8 cellular contexts compared by ENCODE assay signal in the genomic region with DNA sequence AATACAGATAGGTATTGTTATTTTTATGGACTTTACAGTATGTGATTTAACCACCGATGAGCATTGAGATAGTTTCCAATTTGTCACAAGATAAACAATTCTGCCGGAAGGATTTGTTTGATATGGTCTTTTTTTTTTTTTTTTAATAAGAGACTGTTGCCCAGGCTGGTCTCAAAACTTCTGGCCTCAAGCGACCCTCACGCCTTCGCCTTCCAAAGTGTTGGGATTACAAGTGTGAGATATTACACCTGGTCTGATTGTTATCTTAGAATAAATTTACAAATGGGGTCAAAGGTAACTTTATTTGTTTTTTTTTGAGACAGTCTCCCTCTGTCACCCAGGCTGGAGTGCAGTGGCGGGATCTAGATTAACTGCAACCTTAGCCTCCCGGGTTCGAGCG. TPM values are rescaled to one million over a fixed set of nuclear protein-coding genes. Genes with fewer than 3 reads are reported as not detected.
DNase-seq lines count a peak whose midpoint lies in the region; ATAC-seq and TF ChIP-seq lines count a peak whose summit lies in the region.

No MANE protein-coding gene starts in this region.

- intact Hi-C loops in Caco-2 (cut with micrococcal nuclease; ENCODE audit: unreplicated experiment) (loop anchor here (5.0 kb wide), 1 partner anchor 82 kb away; no protein-coding TSS in a partner anchor), Panc1 (cut with micrococcal nuclease; ENCODE audit: unreplicated experiment) (no loop called here), esophagus squamous epithelium (cut with DNase I) (no loop called here)

- no peak overlapping the region for H3K27ac Mint-ChIP-seq in Caco-2 (ENCODE audit: unreplicated experiment)

- CTCF ChIA-PET in Caco-2 (lab: Charles Lee), result no interaction called here
- CTCF ChIA-PET in Panc1 (lab: Charles Lee), result no interaction called here

- TF ChIP-seq CTCF in Caco-2 (IDR thresholded peaks at IDR 0.05; ENCODE audit: insufficient read depth in 1 of 2, low read depth in 1 of 2, low read length in 1 of 2, severe bottlenecking in 1 of 2, unreplicated experiment in 1 of 2), result no peak
- no peak for TF ChIP-seq CTCF in Panc1 (IDR thresholded peaks at IDR 0.05)
- TF ChIP-seq CTCF in esophagus squamous epithelium (IDR thresholded peaks at IDR 0.05), result no peak
- no peak for TF ChIP-seq CTCF in parathyroid adenoma (IDR thresholded peaks at IDR 0.05)

- POLR2A ChIA-PET in Caco-2 (lab: Charles Lee) (no interaction called here), Panc1 (lab: Charles Lee) (interaction anchor here (0.5 kb wide), 1 partner anchor 50 kb away, joined by 6 read pairs; no protein-coding TSS in a partner anchor)

- BruUV-seq in Caco-2 (replicated peaks; lab: Mats Ljungman, UMichigan) (TSS peak; percentile 62), Panc1 (replicated peaks; lab: Mats Ljungman, UMichigan) (no TSS peak)

- H3K4me3 Mint-ChIP-seq in Caco-2 (ENCODE audit: unreplicated experiment), result peak overlapping the region; percentile 83

- 39% methylated on average over 9 of the region's 9 CpGs for WGBS in esophagus squamous epithelium, 2 donors

- H3K4me1 ChIP-seq in Caco-2 (peaks cover 34% of the 10 kb centered on the region), Panc1 (ENCODE audit: control insufficient read depth, insufficient read depth, low read length) (peaks cover 12% of the 10 kb centered on the region; the same call in 1 of the 2 replicates), esophagus squamous epithelium (peaks cover 0 to 36% (median 6%) of the 10 kb centered on the region in 3 donors), parathyroid adenoma (peaks cover 4% of the 10 kb centered on the region)

- H3K9me3 Mint-ChIP-seq in Caco-2 (ENCODE audit: unreplicated experiment), result no peaks in the 10 kb centered on the region

- no peaks in the 10 kb centered on the region for H3K36me3 ChIP-seq in Caco-2 (ENCODE audit: control insufficient read depth, insufficient read depth, low read length)
- no peaks in the 10 kb centered on the region for H3K36me3 ChIP-seq in Panc1 (ENCODE audit: control insufficient read depth, insufficient read depth, low read length)
- H3K36me3 ChIP-seq in esophagus squamous epithelium, result peaks cover 0 to 5% (median 0%) of the 10 kb centered on the region in 3 donors
- no peaks in the 10 kb centered on the region for H3K36me3 ChIP-seq in parathyroid adenoma (ENCODE audit: control insufficient read depth, insufficient read depth, low read length)

- H3K27ac ChIP-seq in Panc1 (ENCODE audit: low read length) (peak overlapping the region; percentile 74), esophagus squamous epithelium (peak overlapping the region in 3 of 4 donors; percentile 71 to 97 (median 95)), parathyroid adenoma (peak overlapping the region; percentile 88)

- no peak for DNase-seq in Caco-2
- DNase-seq in Panc1 (ENCODE audit: low read depth, low spot score), result no peak
- DNase-seq in esophagus squamous epithelium (lab: John Stamatoyannopoulos, UW), result no peak
- no peak for DNase-seq in NK-92 treated with Interleukin-12 subunit alpha and Interleukin-12 subunit beta, amount 100 ng/mL, for 24 hours (lab: John Stamatoyannopoulos, UW)
- no peak for DNase-seq in NCI-H524 treated with DMSO at 0.1 percent for 48 hours (lab: John Stamatoyannopoulos, UW)

- no peak overlapping the region for H3K9ac ChIP-seq in parathyroid adenoma

- TF ChIP-seq POLR2A in esophagus squamous epithelium (IDR thresholded peaks at IDR 0.05), result no peak

- no peaks in the 10 kb centered on the region for H3K27me3 Mint-ChIP-seq in Caco-2 (ENCODE audit: insufficient read depth, unreplicated experiment)

- H3K36me3 Mint-ChIP-seq in Caco-2 (ENCODE audit: insufficient read depth, unreplicated experiment), result peaks cover 24% of the 10 kb centered on the region

- H3K79me2 ChIP-seq in parathyroid adenoma, result peaks cover 31% of the 10 kb centered on the region

- H3K4me2 ChIP-seq in parathyroid adenoma (ENCODE audit: low read length), result peak overlapping the region; percentile 85

- H3K9me3 ChIP-seq in Caco-2 (no peaks in the 10 kb centered on the region), Panc1 (ENCODE audit: control insufficient read depth, insufficient read depth, low read depth, low read length) (no peaks in the 10 kb centered on the region), esophagus squamous epithelium (no peaks in the 10 kb centered on the region), parathyroid adenoma (ENCODE audit: control insufficient read depth, low read length) (no peaks in the 10 kb centered on the region)

- H2AFZ ChIP-seq in parathyroid adenoma, result peak overlapping the region; percentile 86

- in situ Hi-C loops in Panc1 (cut with HindIII; ENCODE audit: low pct_unique_long_range_greater_than_20kb, low sequenced_read_pairs), result no loop called here

- peaks cover 17% of the 10 kb centered on the region for H3K4me1 Mint-ChIP-seq in Caco-2 (ENCODE audit: low read depth, unreplicated experiment)

- H3K27me3 ChIP-seq in Caco-2 (replicated peaks; ENCODE audit: control insufficient read depth, insufficient read depth, low read length) (no peaks in the 10 kb centered on the region), Panc1 (ENCODE audit: control insufficient read depth, insufficient read depth, low read length) (no peaks in the 10 kb centered on the region), esophagus squamous epithelium (no peaks in the 10 kb centered on the region), parathyroid adenoma (ENCODE audit: control insufficient read depth, insufficient read depth, low read length) (no peaks in the 10 kb centered on the region)

- ATAC-seq in Panc1 (no peak), GM19023 (IDR thresholded peaks at IDR 0.05; ENCODE audit: unreplicated experiment) (no peak), GM21381 (IDR thresholded peaks at IDR 0.05; ENCODE audit: unreplicated experiment) (no peak)

- H3K4me3 ChIP-seq in Caco-2 (ENCODE audit: low read depth, low read length), result peak overlapping the region; percentile 80
- H3K4me3 ChIP-seq in Panc1 (ENCODE audit: low read depth in 2 of 2, low read length in 2 of 2), result peak overlapping the region; percentile 78 to 82
- peak overlapping the region; percentile 94 to 96 (median 95) for H3K4me3 ChIP-seq in esophagus squamous epithelium
- peak overlapping the region; percentile 72 for H3K4me3 ChIP-seq in parathyroid adenoma (ENCODE audit: low read depth, low read length)

RNA-seq across cellular contexts. Expression of a gene that starts 1.2 kb away (rescaled TPM):
- total RNA-seq in Caco-2 (2022) (20.2 and 20.7 TPM in 2 replicates), Panc1 (2021; ENCODE audit: unreplicated experiment) (19.7 TPM), esophagus squamous epithelium (10 to 100 TPM in 1 of 4 donors, 1 to 10 TPM in 3; 8.5 to 13.7 (median 9.2) TPM)
- polyA plus RNA-seq in Panc1 (2012; ENCODE audit: insufficient read length), result 23.8 TPM
